Comparison of ENCODE assay signal across 8 cellular contexts in genomic region chr19:55340784-55341147, GRCh38. TPM values are rescaled to one million over a fixed set of nuclear protein-coding genes. Genes with fewer than 3 reads are reported as not detected.
DNase-seq lines count a peak whose midpoint lies in the region; TF ChIP-seq lines count a peak whose summit lies in the region.

No MANE protein-coding gene starts in this region.

- H3K4me2 ChIP-seq in neural cell (ENCODE audit: low read length) = peak overlapping the region; percentile 100

- peak; percentile 54 to 59 for DNase-seq in SHP77 (lab: John Stamatoyannopoulos, UW)
- DNase-seq in SHP77 treated with DMSO at 0.1 percent for 48 hours (lab: John Stamatoyannopoulos, UW) = no peak
- peak; percentile 14 for DNase-seq in NOMO-1 treated with DMSO at 0.1 percent for 48 hours (lab: John Stamatoyannopoulos, UW; ENCODE audit: unreplicated experiment)
- DNase-seq in dorsolateral prefrontal cortex = peak in 1 of 10 donors; percentile 20
- DNase-seq in AML-193 (lab: John Stamatoyannopoulos, UW) = no peak
- no peak for DNase-seq in GF-D8 (lab: John Stamatoyannopoulos, UW)
- DNase-seq in CD1c-positive myeloid dendritic cell (ENCODE audit: extremely low spot score) = no peak

- TF ChIP-seq RAD21 in neural cell (conservative IDR thresholded peaks at IDR 0.05) = peak; percentile 57

- peaks cover 10% of the 10 kb centered on the region for H3K79me2 ChIP-seq in neural cell (replicated peaks; ENCODE audit: insufficient read depth, low read length)

- H3F3A ChIP-seq in neural cell (ENCODE audit: insufficient read depth, low read length, poor library complexity, severe bottlenecking) = no peaks in the 10 kb centered on the region

- H3K4me3 ChIP-seq in dorsolateral prefrontal cortex (peak overlapping the region; percentile 53 to 84 (median 73)), neural cell (ENCODE audit: low read length) (peak overlapping the region; percentile 95)

- H3K9me2 ChIP-seq in neural cell (ENCODE audit: insufficient read depth, low read length) = no peaks in the 10 kb centered on the region

- H3K27ac ChIP-seq in dorsolateral prefrontal cortex (peak overlapping the region in 23 of 59 donors; percentile 27 to 98 (median 84)), neural cell (ENCODE audit: low read length) (peak overlapping the region; percentile 98)

- TF ChIP-seq EP300 in neural cell (conservative IDR thresholded peaks at IDR 0.05; ENCODE audit: poor library complexity, severe bottlenecking) = no peak

- H2AFZ ChIP-seq in neural cell (ENCODE audit: low read depth, low read length) = no peak overlapping the region

- H3K9ac ChIP-seq in neural cell (ENCODE audit: low read length) = peak overlapping the region; percentile 99

- no peak for TF ChIP-seq CTCF in dorsolateral prefrontal cortex (IDR thresholded peaks at IDR 0.05 in 54 of 56, conservative IDR thresholded peaks at IDR 0.05 in 2 of 56; ENCODE audit: low read depth in 1 of 56, partially characterized antibody in 56 of 56)
- TF ChIP-seq CTCF in neural cell (IDR thresholded peaks at IDR 0.05; ENCODE audit: poor library complexity, severe bottlenecking) = peak; percentile 63

- no peaks in the 10 kb centered on the region for H3K36me3 ChIP-seq in neural cell (ENCODE audit: insufficient read depth, low read length)

- intact Hi-C loops in dorsolateral prefrontal cortex (cut with DNase I) = loop anchor here (2.0 to 5.0 kb wide), 3 partner anchors 38 to 122 kb away; partner anchors contain the start of genes C19orf85 (in 1 of the 2) and ISOC2 (in 1 of the 2)

- no peaks in the 10 kb centered on the region for H3K9me3 ChIP-seq in neural cell (ENCODE audit: low read length)

- peaks cover 5% of the 10 kb centered on the region for H4K20me1 ChIP-seq in neural cell (ENCODE audit: insufficient read depth)

- H3K27me3 ChIP-seq in dorsolateral prefrontal cortex = no peaks in the 10 kb centered on the region
- no peaks in the 10 kb centered on the region for H3K27me3 ChIP-seq in neural cell (ENCODE audit: insufficient read depth, low read depth, low read length)

TF ChIP-seq in neural cell, 6 proteins besides CTCF, POLR2A, EP300 and RAD21:
- TF ChIP-seq SMC3 (conservative IDR thresholded peaks at IDR 0.05; ENCODE audit: poor library complexity) = peak; percentile 42
- TF ChIP-seq MXI1 (conservative IDR thresholded peaks at IDR 0.05; ENCODE audit: poor library complexity, severe bottlenecking) = no peak
- peak; percentile 36 for TF ChIP-seq POLR2AphosphoS5 (IDR thresholded peaks at IDR 0.05)
- no peak for TF ChIP-seq TAF1 (IDR thresholded peaks at IDR 0.05; ENCODE audit: low read depth)
- TF ChIP-seq, protein P1, sequence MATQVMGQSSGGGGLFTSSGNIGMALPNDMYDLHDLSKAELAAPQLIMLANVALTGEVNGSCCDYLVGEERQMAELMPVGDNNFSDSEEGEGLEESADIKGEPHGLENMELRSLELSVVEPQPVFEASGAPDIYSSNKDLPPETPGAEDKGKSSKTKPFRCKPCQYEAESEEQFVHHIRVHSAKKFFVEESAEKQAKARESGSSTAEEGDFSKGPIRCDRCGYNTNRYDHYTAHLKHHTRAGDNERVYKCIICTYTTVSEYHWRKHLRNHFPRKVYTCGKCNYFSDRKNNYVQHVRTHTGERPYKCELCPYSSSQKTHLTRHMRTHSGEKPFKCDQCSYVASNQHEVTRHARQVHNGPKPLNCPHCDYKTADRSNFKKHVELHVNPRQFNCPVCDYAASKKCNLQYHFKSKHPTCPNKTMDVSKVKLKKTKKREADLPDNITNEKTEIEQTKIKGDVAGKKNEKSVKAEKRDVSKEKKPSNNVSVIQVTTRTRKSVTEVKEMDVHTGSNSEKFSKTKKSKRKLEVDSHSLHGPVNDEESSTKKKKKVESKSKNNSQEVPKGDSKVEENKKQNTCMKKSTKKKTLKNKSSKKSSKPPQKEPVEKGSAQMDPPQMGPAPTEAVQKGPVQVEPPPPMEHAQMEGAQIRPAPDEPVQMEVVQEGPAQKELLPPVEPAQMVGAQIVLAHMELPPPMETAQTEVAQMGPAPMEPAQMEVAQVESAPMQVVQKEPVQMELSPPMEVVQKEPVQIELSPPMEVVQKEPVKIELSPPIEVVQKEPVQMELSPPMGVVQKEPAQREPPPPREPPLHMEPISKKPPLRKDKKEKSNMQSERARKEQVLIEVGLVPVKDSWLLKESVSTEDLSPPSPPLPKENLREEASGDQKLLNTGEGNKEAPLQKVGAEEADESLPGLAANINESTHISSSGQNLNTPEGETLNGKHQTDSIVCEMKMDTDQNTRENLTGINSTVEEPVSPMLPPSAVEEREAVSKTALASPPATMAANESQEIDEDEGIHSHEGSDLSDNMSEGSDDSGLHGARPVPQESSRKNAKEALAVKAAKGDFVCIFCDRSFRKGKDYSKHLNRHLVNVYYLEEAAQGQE (IDR thresholded peaks at IDR 0.05; ENCODE audit: borderline replicate concordance) = peak; percentile 45
- TF ChIP-seq EZH2 (IDR thresholded peaks at IDR 0.05; ENCODE audit: borderline replicate concordance, insufficient read depth, low read length, poor library complexity, severe bottlenecking) = no peak

RNA-seq across cellular contexts. Expression of gene KMT5C, which starts 1.1 kb away (rescaled TPM):
- total RNA-seq in dorsolateral prefrontal cortex = 10 to 100 TPM in 119 of 120 experiments, 1 to 10 TPM in 1; 9.5 to 44.0 (median 20.0) TPM
- 50.9 and 72.1 TPM in 2 replicates for polyA plus RNA-seq in neural cell
- 30.8 and 37.7 TPM in 2 replicates for polyA minus RNA-seq in neural cell

RNA-seq across cellular contexts. Expression of gene COX6B2, which starts 13.8 kb away (rescaled TPM):
- total RNA-seq in dorsolateral prefrontal cortex = 1 to 10 TPM in 5 of 120 experiments, under 1 TPM in 13, not detected in 102; 0.23 to 2.5 (median 0.53) TPM
- polyA plus RNA-seq in neural cell = 0.17 TPM in 1 of 2 replicates, not detected in the other
- not detected in 2 replicates for polyA minus RNA-seq in neural cell

RNA-seq across cellular contexts. Expression of gene TMEM150B, which starts 15.6 kb away (rescaled TPM):
- total RNA-seq in dorsolateral prefrontal cortex = 1 to 10 TPM in 22 of 120 experiments, under 1 TPM in 21, not detected in 77; 0.36 to 4.6 (median 1.0) TPM
- polyA plus RNA-seq in neural cell = not detected in 2 replicates
- not detected in 2 replicates for polyA minus RNA-seq in neural cell

RNA-seq across cellular contexts. Expression of gene GARIN5B, which starts 22.3 kb away (rescaled TPM):
- under 1 TPM in 4 of 120 experiments, not detected in 116; 0.14 to 0.16 (median 0.16) TPM for total RNA-seq in dorsolateral prefrontal cortex
- polyA plus RNA-seq in neural cell = not detected in 2 replicates
- polyA minus RNA-seq in neural cell = not detected in 2 replicates

RNA-seq across cellular contexts. Expression of gene IL11, which starts 29.5 kb away (rescaled TPM):
- 1 to 10 TPM in 57 of 120 experiments, under 1 TPM in 61, not detected in 2; 0.30 to 2.3 (median 0.98) TPM for total RNA-seq in dorsolateral prefrontal cortex
- 0.62 and 1.7 TPM in 2 replicates for polyA plus RNA-seq in neural cell
- polyA minus RNA-seq in neural cell = 0.23 TPM in 1 of 2 replicates, not detected in the other

Comparison
In these comparisons a context has a peak if more than half of its experiments do, and no peak if none do; other contexts are left out.
1. DNase-seq: peak in SHP77 (2 of 2) and NOMO-1 treated with DMSO at 0.1 percent for 48 hours (single experiment); none in SHP77 treated with DMSO at 0.1 percent for 48 hours (single experiment), AML-193 (0 of 2), GF-D8 (single experiment) and CD1c-positive myeloid dendritic cell (single experiment).